In the genomic region with DNA sequence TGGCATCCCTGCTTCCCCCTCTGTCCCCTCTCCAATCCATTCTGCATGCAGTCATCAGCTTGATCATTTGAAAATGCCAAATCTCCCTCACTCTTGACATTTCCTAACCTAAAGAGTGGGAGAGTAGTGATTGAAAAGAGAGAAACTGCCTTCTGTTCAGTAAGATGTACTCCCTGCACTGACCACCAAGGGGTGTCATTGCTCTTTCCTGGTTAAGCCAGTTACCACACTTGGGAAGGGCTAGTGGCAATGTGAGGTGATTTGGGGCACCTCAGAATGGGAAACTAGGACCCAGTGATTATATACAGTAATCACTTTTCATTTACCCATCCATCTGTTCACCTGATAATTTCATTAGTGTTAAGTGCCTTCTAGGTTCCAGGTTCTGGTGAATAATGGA, we compare ENCODE assay signal across 8 cellular contexts. TPM values are rescaled to one million over a fixed set of nuclear protein-coding genes. Genes with fewer than 3 reads are reported as not detected.
A peak's percentile ranks its signal among the peaks of the same experiment; 100 is the strongest.
DNase-seq lines count a peak whose midpoint lies in the region; ATAC-seq and TF ChIP-seq lines count a peak whose summit lies in the region.

No MANE protein-coding gene starts in this region.

- peaks cover 84% of the 10 kb centered on the region for H3K36me3 Mint-ChIP-seq in CD8-positive, alpha-beta T cell

- CTCF ChIA-PET in CD8-positive, alpha-beta T cell (lab: Charles Lee): interaction anchor here (0.6 to 5.2 kb wide), 16 partner anchors 9 to 299 kb away, joined by 3 to 53 read pairs (median 5); a partner anchor contains a TSS

- peak in 3 of 7 experiments; percentile 21 to 27 (median 23) for DNase-seq in CD8-positive, alpha-beta T cell
- DNase-seq in GM19238 (ENCODE audit: insufficient read length, low spot score) (peak; percentile 28), NT2/D1 (ENCODE audit: low read depth, low spot score) (peak; percentile 56), T47D (ENCODE audit: low read depth in 1 of 2, low spot score in 1 of 2) (peak; percentile 21 to 56), left kidney (ENCODE audit: low read depth, low spot score) (peak; percentile 57), activated gamma-delta T cell treated with Interleukin-2 at 50 U/mL for 16 hours (no peak)

- TF ChIP-seq CTCF in CD8-positive, alpha-beta T cell (IDR thresholded peaks at IDR 0.05): peak; percentile 57

- in situ Hi-C loops in T47D (cut with HindIII; ENCODE audit: low pct_unique_long_range_greater_than_20kb, low sequenced_read_pairs): no loop called here

- intact Hi-C loops in CD8-positive, alpha-beta T cell (cut with DNase I, micrococcal nuclease): loop anchor here (1.0 kb wide), 2 partner anchors 135 to 295 kb away; no protein-coding TSS in a partner anchor

- no peaks in the 10 kb centered on the region for H3K27me3 ChIP-seq in CD8-positive, alpha-beta T cell (ENCODE audit: insufficient read depth, low read length)
- no peaks in the 10 kb centered on the region for H3K27me3 ChIP-seq in NT2/D1 (ENCODE audit: insufficient read depth, insufficient read length)

- H3K4me3 ChIP-seq in CD8-positive, alpha-beta T cell (ENCODE audit: low read depth, low read length): no peak overlapping the region
- H3K4me3 ChIP-seq in NT2/D1 (ENCODE audit: insufficient read length, low read depth): no peak overlapping the region

- no peaks in the 10 kb centered on the region for H3K27me3 Mint-ChIP-seq in CD8-positive, alpha-beta T cell (ENCODE audit: low read depth)

- H3K9me3 Mint-ChIP-seq in CD8-positive, alpha-beta T cell: no peaks in the 10 kb centered on the region

- no peaks in the 10 kb centered on the region for H3K9me3 ChIP-seq in CD8-positive, alpha-beta T cell (ENCODE audit: low read length)
- H3K9me3 ChIP-seq in NT2/D1 (ENCODE audit: insufficient read depth, low read length): no peaks in the 10 kb centered on the region

- no peaks in the 10 kb centered on the region for H3K4me1 ChIP-seq in CD8-positive, alpha-beta T cell (ENCODE audit: insufficient read depth, low read length)
- H3K4me1 ChIP-seq in NT2/D1 (ENCODE audit: insufficient read depth, insufficient read length): no peaks in the 10 kb centered on the region

- H3K27ac ChIP-seq in CD8-positive, alpha-beta T cell (ENCODE audit: low read depth, low read length): no peak overlapping the region

- H3K4me3 Mint-ChIP-seq in CD8-positive, alpha-beta T cell: no peak overlapping the region

- H3K36me3 ChIP-seq in CD8-positive, alpha-beta T cell (ENCODE audit: insufficient read depth, low read length): peaks cover 32% of the 10 kb centered on the region
- H3K36me3 ChIP-seq in NT2/D1 (ENCODE audit: insufficient read depth, insufficient read length, low read length): peaks cover 86% of the 10 kb centered on the region

- POLR2A ChIA-PET in CD8-positive, alpha-beta T cell (lab: Charles Lee): interaction anchor here (0.8 to 4.8 kb wide), 2 partner anchors 11 to 296 kb away, joined by 3 to 34 read pairs; a partner anchor contains a TSS

- peak; percentile 68 for ATAC-seq in CD8-positive, alpha-beta T cell
- ATAC-seq in GM21576 (IDR thresholded peaks at IDR 0.05; ENCODE audit: unreplicated experiment) (no peak), HG03175 (IDR thresholded peaks at IDR 0.05; ENCODE audit: unreplicated experiment) (no peak)

- peaks cover 10% of the 10 kb centered on the region for H3K4me1 Mint-ChIP-seq in CD8-positive, alpha-beta T cell (ENCODE audit: low read depth)

- no peak overlapping the region for H3K27ac Mint-ChIP-seq in CD8-positive, alpha-beta T cell

- H3K9ac ChIP-seq in NT2/D1 (ENCODE audit: insufficient read length, low read depth): no peak overlapping the region

RNA-seq across cellular contexts. Expression of a gene that starts 6.9 kb away (rescaled TPM):
- under 1 TPM; 0.44 to 0.57 TPM for total RNA-seq in CD8-positive, alpha-beta T cell

RNA-seq across cellular contexts. Expression of a gene that starts 10.8 kb away (rescaled TPM):
- 10 to 100 TPM; 16.1 to 20.3 TPM for total RNA-seq in CD8-positive, alpha-beta T cell

RNA-seq across cellular contexts. Expression of a gene that starts 11.0 kb away (rescaled TPM):
- total RNA-seq in CD8-positive, alpha-beta T cell: 10 to 100 TPM; 19.6 to 22.5 TPM

RNA-seq across cellular contexts. Expression of a gene that starts 37.8 kb away (rescaled TPM):
- total RNA-seq in CD8-positive, alpha-beta T cell: not detected

RNA-seq across cellular contexts. Expression of a gene that starts 39.1 kb away (rescaled TPM):
- total RNA-seq in CD8-positive, alpha-beta T cell: 1 to 10 TPM; 3.0 to 3.3 TPM
